ENCODE assay signal across 12 cellular contexts in genomic region chr22:46941958-46942815, GRCh38.
DNase-seq lines count a peak whose midpoint lies in the region; FAIRE-seq and TF ChIP-seq lines count a peak whose summit lies in the region.
"Had no signal": no experiment of that assay in that cellular context is flagged by ENCODE, and none has a peak within 500 bp of the region (broad histone marks: within the 10 kb centered on the region; RNA-seq: fewer than 3 reads in every experiment).

No MANE protein-coding gene starts in this region.

- BruUV-seq in endothelial cell of umbilical vein (replicated peaks; lab: Mats Ljungman, UMichigan), result TSS peak; percentile 98

- no peaks in the 10 kb centered on the region for H3K27me3 ChIP-seq in endothelial cell of umbilical vein (ENCODE audit: control insufficient read depth in 2 of 2, insufficient read depth in 2 of 2, low read length in 2 of 2)
- no peaks in the 10 kb centered on the region for H3K27me3 ChIP-seq in thyroid gland

- dilution Hi-C loops in endothelial cell of umbilical vein (cut with MboI; ENCODE audit: extremely low pct_ligation_motif_present, low sequenced_read_pairs), result no loop called here

- DNase-seq in activated CD8-positive, alpha-beta memory T cell treated with anti-CD3 and anti-CD28 coated beads for 24 hours, result peak; percentile 30
- no peak for DNase-seq in activated CD8-positive, alpha-beta memory T cell treated with anti-CD3 and anti-CD28 coated beads, Interleukin-2, amount 50 U/mL, for 4 hours
- DNase-seq in endothelial cell of umbilical vein (ENCODE audit: low read depth, low spot score) (no peak), medulla oblongata (ENCODE audit: extremely low spot score) (peak; percentile 41), thyroid gland (no peak), AG08395 (ENCODE audit: low spot score) (no peak), T-helper 1 cell (no peak)
- no peak for DNase-seq in activated T-cell treated with anti-CD3 and anti-CD28 coated beads, Interleukin-2, amount 50 U/mL, for 48 hours
- DNase-seq: activated T-cell treated with anti-CD3 and anti-CD28 coated beads, Interleukin-2, amount 50 U/mL, for 4 hours; GDM1 had no signal

- peak overlapping the region; percentile 40 for H2AFZ ChIP-seq in endothelial cell of umbilical vein (ENCODE audit: low read depth, low read length)

- H3K4me2 ChIP-seq in endothelial cell of umbilical vein (ENCODE audit: insufficient read depth, low read length), result peak overlapping the region; percentile 80
- H3K4me2 ChIP-seq: A549 had no signal

- intact Hi-C loops in endothelial cell of umbilical vein (cut with micrococcal nuclease) (loop anchor here (1.0 to 5.0 kb wide), 3 partner anchors 8 to 95 kb away; no protein-coding TSS in a partner anchor), thyroid gland (cut with DNase I) (no loop called here)

- no peaks in the 10 kb centered on the region for H4K20me1 ChIP-seq in endothelial cell of umbilical vein (replicated peaks; ENCODE audit: control insufficient read depth, extremely low read depth, insufficient read depth, low read length)

- no peak for TF ChIP-seq CTCF in endothelial cell of umbilical vein (IDR thresholded peaks at IDR 0.05; ENCODE audit: extremely low read depth in 1 of 2, insufficient read depth in 1 of 2, low read depth in 1 of 2, low read length in 2 of 2)
- no peak for TF ChIP-seq CTCF in thyroid gland (IDR thresholded peaks at IDR 0.05)

- H3K27ac ChIP-seq in endothelial cell of umbilical vein (ENCODE audit: insufficient read depth, low read depth, low read length) (peak overlapping the region; percentile 83), thyroid gland (peak overlapping the region in 2 of 3 donors; percentile 22 to 52)
- H3K27ac ChIP-seq: A549 had no signal

- no peak for TF ChIP-seq POLR2A in endothelial cell of umbilical vein (IDR thresholded peaks at IDR 0.05; ENCODE audit: low read depth, low read length)
- no peak for TF ChIP-seq POLR2A in thyroid gland (IDR thresholded peaks at IDR 0.05)

- H3K9ac ChIP-seq in endothelial cell of umbilical vein (replicated peaks; ENCODE audit: extremely low read depth, insufficient read depth, low read length), result peak overlapping the region; percentile 62

- no peaks in the 10 kb centered on the region for H3K36me3 ChIP-seq in endothelial cell of umbilical vein (ENCODE audit: control insufficient read depth in 2 of 2, extremely low read depth in 1 of 2, insufficient read depth in 2 of 2, low read length in 2 of 2)
- no peaks in the 10 kb centered on the region for H3K36me3 ChIP-seq in thyroid gland
- H3K36me3 ChIP-seq: HAP-1 had no signal

- CTCF ChIA-PET in endothelial cell of umbilical vein (lab: Charles Lee), result interaction anchor here (1.8 to 2.1 kb wide), 2 partner anchors 12 to 96 kb away, joined by 8 to 10 read pairs; no protein-coding TSS in a partner anchor

- no peaks in the 10 kb centered on the region for H3K79me2 ChIP-seq in endothelial cell of umbilical vein (ENCODE audit: control insufficient read depth, insufficient read depth, low read length)

- FAIRE-seq in endothelial cell of umbilical vein (lab: Jason Lieb, UNC), result no peak
- FAIRE-seq: A549 had no signal

- H3K9me3 ChIP-seq in endothelial cell of umbilical vein (replicated peaks; ENCODE audit: control insufficient read depth, insufficient read depth, low read length) (no peaks in the 10 kb centered on the region), thyroid gland (no peaks in the 10 kb centered on the region)
- H3K9me3 ChIP-seq: A549, HAP-1 had no signal

- H3K4me1 ChIP-seq in endothelial cell of umbilical vein (ENCODE audit: control insufficient read depth, extremely low read depth, insufficient read depth, low read length) (peaks cover 13% of the 10 kb centered on the region), thyroid gland (peaks cover 11 to 12% of the 10 kb centered on the region in 2 donors)
- H3K4me1 ChIP-seq: A549, HAP-1 had no signal

- POLR2A ChIA-PET in endothelial cell of umbilical vein (lab: Charles Lee), result no interaction called here

- 73 to 77% methylated on average over 21 of the region's 21 CpGs for WGBS in thyroid gland, 2 donors

- H3K9me1 ChIP-seq in endothelial cell of umbilical vein (replicated peaks; ENCODE audit: control insufficient read depth, extremely low read depth, insufficient read depth, low read length), result no peaks in the 10 kb centered on the region

- H3K4me3 ChIP-seq in endothelial cell of umbilical vein (replicated peaks in 1 of 3; ENCODE audit: insufficient read depth in 1 of 3, low read depth in 1 of 3, low read length in 3 of 3), result no peak overlapping the region
- H3K4me3 ChIP-seq in thyroid gland (replicated peaks in 1 of 3), result no peak overlapping the region
- H3K4me3 ChIP-seq: A549, HAP-1 had no signal

TF ChIP-seq in endothelial cell of umbilical vein, 7 proteins besides CTCF, POLR2A, EP300 and RAD21:
- no peak for TF ChIP-seq POLR2AphosphoS5 (IDR thresholded peaks at IDR 0.05; ENCODE audit: insufficient read depth, low read depth, low read length)
- no peak for TF ChIP-seq MYC (IDR thresholded peaks at IDR 0.05; ENCODE audit: low read depth, low read length)
- no peak for TF ChIP-seq EZH2 (IDR thresholded peaks at IDR 0.05; ENCODE audit: borderline replicate concordance, low read depth, low read length, severe bottlenecking)
- TF ChIP-seq MAX (IDR thresholded peaks at IDR 0.05; ENCODE audit: insufficient read depth, insufficient read length), result no peak
- TF ChIP-seq FOS (IDR thresholded peaks at IDR 0.05; ENCODE audit: borderline replicate concordance, insufficient read depth, low read length), result no peak
- TF ChIP-seq GATA2 (IDR thresholded peaks at IDR 0.05; ENCODE audit: insufficient read depth, insufficient read length, low read depth, low read length), result no peak
- no peak for TF ChIP-seq JUN (IDR thresholded peaks at IDR 0.05; ENCODE audit: borderline replicate concordance, insufficient read depth, insufficient read length, low read depth)

Comparison
In these comparisons a context has a peak if more than half of its experiments do, and no peak if none do; other contexts are left out.
1. DNase-seq: peak in activated CD8-positive, alpha-beta memory T cell treated with anti-CD3 and anti-CD28 coated beads for 24 hours (single experiment) and medulla oblongata (single experiment); none in activated CD8-positive, alpha-beta memory T cell treated with anti-CD3 and anti-CD28 coated beads, Interleukin-2, amount 50 U/mL, for 4 hours (single experiment), endothelial cell of umbilical vein (single experiment), thyroid gland (0 of 2), AG08395 (single experiment), activated T-cell treated with anti-CD3 and anti-CD28 coated beads, Interleukin-2, amount 50 U/mL, for 48 hours (0 of 2) and T-helper 1 cell (0 of 5).